9 cellular contexts compared by ENCODE assay signal in genomic region chr10:99432047-99432446, GRCh38. TPM values are rescaled to one million over a fixed set of nuclear protein-coding genes. Genes with fewer than 3 reads are reported as not detected.
DNase-seq lines count a peak whose midpoint lies in the region; ATAC-seq and TF ChIP-seq lines count a peak whose summit lies in the region.
"Had no signal": no experiment of that assay in that cellular context is flagged by ENCODE, and none has a peak within 500 bp of the region (broad histone marks: within the 10 kb centered on the region; RNA-seq: fewer than 3 reads in every experiment).

No MANE protein-coding gene starts in this region.

- no peaks in the 10 kb centered on the region for H3K36me3 Mint-ChIP-seq in activated naive CD8-positive, alpha-beta T cell

- no peaks in the 10 kb centered on the region for H3K9me3 Mint-ChIP-seq in activated naive CD8-positive, alpha-beta T cell (ENCODE audit: low read depth)

- peaks cover 9% of the 10 kb centered on the region for H3K36me3 ChIP-seq in right atrium auricular region
- peaks cover 4% of the 10 kb centered on the region for H3K36me3 ChIP-seq in lower lobe of right lung

- H3K27ac ChIP-seq in right atrium auricular region (peak overlapping the region; percentile 88 to 98), lower lobe of right lung (no peak overlapping the region)

- DNase-seq in right atrium auricular region (ENCODE audit: low spot score) = no peak
- DNase-seq in cardiac septum (ENCODE audit: low spot score) = no peak
- DNase-seq in lower lobe of right lung = no peak
- DNase-seq in COLO668 (lab: John Stamatoyannopoulos, UW; ENCODE audit: unreplicated experiment) = no peak
- no peak for DNase-seq in epidermal melanocyte (ENCODE audit: insufficient read length, low spot score)
- DNase-seq in HCEC 1CT = no peak
- DNase-seq: NCI-H1436 treated with DMSO at 0.1 percent for 48 hours had no signal

- intact Hi-C loops in cardiac septum (cut with DNase I) = loop anchor here (5.0 kb wide), 1 partner anchor 40 kb away; no protein-coding TSS in a partner anchor
- intact Hi-C loops in lower lobe of right lung (cut with DNase I) = no loop called here

- peak overlapping the region; percentile 89 to 91 for H3K4me3 ChIP-seq in right atrium auricular region
- H3K4me3 ChIP-seq in lower lobe of right lung = peak overlapping the region; percentile 86

- H3K9me3 ChIP-seq in right atrium auricular region (no peaks in the 10 kb centered on the region), lower lobe of right lung (no peaks in the 10 kb centered on the region)

- H3K4me1 ChIP-seq in right atrium auricular region (peaks cover 0 to 44% of the 10 kb centered on the region in 2 donors), lower lobe of right lung (peaks cover 19% of the 10 kb centered on the region)

- ATAC-seq in lower lobe of right lung = no peak
- no peak for ATAC-seq in HG03045 (IDR thresholded peaks at IDR 0.05; ENCODE audit: unreplicated experiment)

- H3K27me3 ChIP-seq in right atrium auricular region = no peaks in the 10 kb centered on the region
- H3K27me3 ChIP-seq in lower lobe of right lung (ENCODE audit: low read depth) = no peaks in the 10 kb centered on the region

- peak overlapping the region; percentile 100 for H3K4me3 Mint-ChIP-seq in activated naive CD8-positive, alpha-beta T cell

- H3K27me3 Mint-ChIP-seq in activated naive CD8-positive, alpha-beta T cell = no peaks in the 10 kb centered on the region

- TF ChIP-seq CTCF in right atrium auricular region (IDR thresholded peaks at IDR 0.05) (no peak), lower lobe of right lung (IDR thresholded peaks at IDR 0.05) (no peak)

- H3K27ac Mint-ChIP-seq in activated naive CD8-positive, alpha-beta T cell = peak overlapping the region; percentile 24

- peaks cover 33% of the 10 kb centered on the region for H3K4me1 Mint-ChIP-seq in activated naive CD8-positive, alpha-beta T cell (ENCODE audit: low read depth)

RNA-seq across cellular contexts. Expression of gene GOT1, which starts 1.6 kb away (rescaled TPM):
- total RNA-seq in right atrium auricular region (100 to 1,000 TPM; 289 to 443 TPM), cardiac septum (390 TPM), lower lobe of right lung (16.9 TPM)

Comparison
In these comparisons a context has a peak if more than half of its experiments do, and no peak if none do; other contexts are left out.
1. RNA of gene GOT1, which starts 1.6 kb away (total RNA-seq): 289 to 443 TPM in right atrium auricular region and 390 TPM in cardiac septum (single experiment); 16.9 TPM in lower lobe of right lung (single experiment); every median in the first group is over 10 times any median in the second.